Comparison of ENCODE assay signal across 1 cellular context in the genomic region with DNA sequence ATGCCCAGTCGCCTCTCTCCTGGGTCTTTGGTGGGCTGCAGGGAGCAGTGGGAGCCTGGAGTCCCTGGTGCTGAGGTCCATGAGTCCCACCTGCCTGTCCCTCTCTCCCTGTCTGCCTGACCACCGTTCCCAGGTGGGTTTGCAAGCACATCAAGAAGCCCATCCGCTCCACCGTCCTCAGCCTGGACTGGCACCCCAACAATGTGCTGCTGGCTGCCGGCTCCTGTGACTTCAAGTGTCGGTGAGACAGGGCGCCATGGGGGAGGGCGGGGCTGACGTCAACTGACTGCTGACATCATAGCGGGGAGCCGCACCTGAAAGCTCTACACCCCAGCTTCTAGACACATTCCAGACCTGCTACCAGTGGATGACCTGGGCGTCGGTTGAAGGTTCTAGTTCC.
A peak's percentile ranks its signal among the peaks of the same experiment; 100 is the strongest.
TF ChIP-seq lines count a peak whose summit lies in the region.

No MANE protein-coding gene starts in this region.

TF ChIP-seq in K562, 482 proteins besides CTCF, POLR2A, EP300 and RAD21:
- no peak for TF ChIP-seq PRMT5 (CRISPR knock-in tag; IDR thresholded peaks at IDR 0.05)
- no peak for TF ChIP-seq YBX1 (IDR thresholded peaks at IDR 0.05)
- TF ChIP-seq, protein P1, sequence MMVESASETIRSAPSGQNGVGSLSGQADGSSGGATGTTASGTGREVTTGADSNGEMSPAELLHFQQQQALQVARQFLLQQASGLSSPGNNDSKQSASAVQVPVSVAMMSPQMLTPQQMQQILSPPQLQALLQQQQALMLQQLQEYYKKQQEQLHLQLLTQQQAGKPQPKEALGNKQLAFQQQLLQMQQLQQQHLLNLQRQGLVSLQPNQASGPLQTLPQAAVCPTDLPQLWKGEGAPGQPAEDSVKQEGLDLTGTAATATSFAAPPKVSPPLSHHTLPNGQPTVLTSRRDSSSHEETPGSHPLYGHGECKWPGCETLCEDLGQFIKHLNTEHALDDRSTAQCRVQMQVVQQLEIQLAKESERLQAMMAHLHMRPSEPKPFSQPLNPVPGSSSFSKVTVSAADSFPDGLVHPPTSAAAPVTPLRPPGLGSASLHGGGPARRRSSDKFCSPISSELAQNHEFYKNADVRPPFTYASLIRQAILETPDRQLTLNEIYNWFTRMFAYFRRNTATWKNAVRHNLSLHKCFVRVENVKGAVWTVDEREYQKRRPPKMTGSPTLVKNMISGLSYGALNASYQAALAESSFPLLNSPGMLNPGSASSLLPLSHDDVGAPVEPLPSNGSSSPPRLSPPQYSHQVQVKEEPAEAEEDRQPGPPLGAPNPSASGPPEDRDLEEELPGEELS (CRISPR knock-in tag; IDR thresholded peaks at IDR 0.05; ENCODE audit: borderline replicate concordance): no peak
- TF ChIP-seq EP400 (IDR thresholded peaks at IDR 0.05): no peak
- TF ChIP-seq FOXK2 (conservative IDR thresholded peaks at IDR 0.05 in 1 of 2, IDR thresholded peaks at IDR 0.05 in 1 of 2; ENCODE audit: low read depth in 2 of 2): no peak
- TF ChIP-seq, protein P2, sequence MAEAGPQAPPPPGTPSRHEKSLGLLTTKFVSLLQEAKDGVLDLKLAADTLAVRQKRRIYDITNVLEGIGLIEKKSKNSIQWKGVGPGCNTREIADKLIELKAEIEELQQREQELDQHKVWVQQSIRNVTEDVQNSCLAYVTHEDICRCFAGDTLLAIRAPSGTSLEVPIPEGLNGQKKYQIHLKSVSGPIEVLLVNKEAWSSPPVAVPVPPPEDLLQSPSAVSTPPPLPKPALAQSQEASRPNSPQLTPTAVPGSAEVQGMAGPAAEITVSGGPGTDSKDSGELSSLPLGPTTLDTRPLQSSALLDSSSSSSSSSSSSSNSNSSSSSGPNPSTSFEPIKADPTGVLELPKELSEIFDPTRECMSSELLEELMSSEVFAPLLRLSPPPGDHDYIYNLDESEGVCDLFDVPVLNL (CRISPR knock-in tag; IDR thresholded peaks at IDR 0.05; ENCODE audit: low read depth): no peak
- TF ChIP-seq ZNF3 (CRISPR knock-in tag; IDR thresholded peaks at IDR 0.05): no peak
- TF ChIP-seq, protein P3, sequence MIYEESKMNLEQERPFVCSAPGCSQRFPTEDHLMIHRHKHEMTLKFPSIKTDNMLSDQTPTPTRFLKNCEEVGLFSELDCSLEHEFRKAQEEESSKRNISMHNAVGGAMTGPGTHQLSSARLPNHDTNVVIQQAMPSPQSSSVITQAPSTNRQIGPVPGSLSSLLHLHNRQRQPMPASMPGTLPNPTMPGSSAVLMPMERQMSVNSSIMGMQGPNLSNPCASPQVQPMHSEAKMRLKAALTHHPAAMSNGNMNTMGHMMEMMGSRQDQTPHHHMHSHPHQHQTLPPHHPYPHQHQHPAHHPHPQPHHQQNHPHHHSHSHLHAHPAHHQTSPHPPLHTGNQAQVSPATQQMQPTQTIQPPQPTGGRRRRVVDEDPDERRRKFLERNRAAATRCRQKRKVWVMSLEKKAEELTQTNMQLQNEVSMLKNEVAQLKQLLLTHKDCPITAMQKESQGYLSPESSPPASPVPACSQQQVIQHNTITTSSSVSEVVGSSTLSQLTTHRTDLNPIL (CRISPR knock-in tag; IDR thresholded peaks at IDR 0.05): no peak
- TF ChIP-seq SOX6 (IDR thresholded peaks at IDR 0.05): no peak
- no peak for TF ChIP-seq HSF4 (CRISPR knock-in tag; IDR thresholded peaks at IDR 0.05; ENCODE audit: borderline replicate concordance)
- no peak for TF ChIP-seq TAF9B (IDR thresholded peaks at IDR 0.05; ENCODE audit: partially characterized antibody)
- TF ChIP-seq ETV6 (IDR thresholded peaks at IDR 0.05; ENCODE audit: borderline replicate concordance in 1 of 2, low read depth in 2 of 2, low read length in 1 of 2): no peak
- no peak for TF ChIP-seq ETV6 (CRISPR knock-in tag; IDR thresholded peaks at IDR 0.05; ENCODE audit: borderline replicate concordance)
- TF ChIP-seq, protein P4, sequence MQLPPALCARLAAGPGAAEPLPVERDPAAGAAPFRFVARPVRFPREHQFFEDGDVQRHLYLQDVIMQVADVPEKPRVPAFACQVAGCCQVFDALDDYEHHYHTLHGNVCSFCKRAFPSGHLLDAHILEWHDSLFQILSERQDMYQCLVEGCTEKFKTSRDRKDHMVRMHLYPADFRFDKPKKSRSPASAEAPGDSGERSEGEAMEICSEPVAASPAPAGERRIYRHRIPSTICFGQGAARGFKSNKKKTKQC (CRISPR knock-in tag; IDR thresholded peaks at IDR 0.05): no peak
- TF ChIP-seq RAD51 (IDR thresholded peaks at IDR 0.05; ENCODE audit: borderline replicate concordance, low read depth): no peak
- TF ChIP-seq, protein P5, sequence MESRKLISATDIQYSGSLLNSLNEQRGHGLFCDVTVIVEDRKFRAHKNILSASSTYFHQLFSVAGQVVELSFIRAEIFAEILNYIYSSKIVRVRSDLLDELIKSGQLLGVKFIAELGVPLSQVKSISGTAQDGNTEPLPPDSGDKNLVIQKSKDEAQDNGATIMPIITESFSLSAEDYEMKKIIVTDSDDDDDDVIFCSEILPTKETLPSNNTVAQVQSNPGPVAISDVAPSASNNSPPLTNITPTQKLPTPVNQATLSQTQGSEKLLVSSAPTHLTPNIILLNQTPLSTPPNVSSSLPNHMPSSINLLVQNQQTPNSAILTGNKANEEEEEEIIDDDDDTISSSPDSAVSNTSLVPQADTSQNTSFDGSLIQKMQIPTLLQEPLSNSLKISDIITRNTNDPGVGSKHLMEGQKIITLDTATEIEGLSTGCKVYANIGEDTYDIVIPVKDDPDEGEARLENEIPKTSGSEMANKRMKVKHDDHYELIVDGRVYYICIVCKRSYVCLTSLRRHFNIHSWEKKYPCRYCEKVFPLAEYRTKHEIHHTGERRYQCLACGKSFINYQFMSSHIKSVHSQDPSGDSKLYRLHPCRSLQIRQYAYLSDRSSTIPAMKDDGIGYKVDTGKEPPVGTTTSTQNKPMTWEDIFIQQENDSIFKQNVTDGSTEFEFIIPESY (CRISPR knock-in tag; IDR thresholded peaks at IDR 0.05): peak; percentile 60
- no peak for TF ChIP-seq RBM17 (IDR thresholded peaks at IDR 0.05; ENCODE audit: borderline replicate concordance, low read depth, low read length)
- TF ChIP-seq POLR2G (IDR thresholded peaks at IDR 0.05; ENCODE audit: low read depth, low read length): peak; percentile 66
- no peak for TF ChIP-seq CEBPB (tag; IDR thresholded peaks at IDR 0.05)
- TF ChIP-seq, protein P6, sequence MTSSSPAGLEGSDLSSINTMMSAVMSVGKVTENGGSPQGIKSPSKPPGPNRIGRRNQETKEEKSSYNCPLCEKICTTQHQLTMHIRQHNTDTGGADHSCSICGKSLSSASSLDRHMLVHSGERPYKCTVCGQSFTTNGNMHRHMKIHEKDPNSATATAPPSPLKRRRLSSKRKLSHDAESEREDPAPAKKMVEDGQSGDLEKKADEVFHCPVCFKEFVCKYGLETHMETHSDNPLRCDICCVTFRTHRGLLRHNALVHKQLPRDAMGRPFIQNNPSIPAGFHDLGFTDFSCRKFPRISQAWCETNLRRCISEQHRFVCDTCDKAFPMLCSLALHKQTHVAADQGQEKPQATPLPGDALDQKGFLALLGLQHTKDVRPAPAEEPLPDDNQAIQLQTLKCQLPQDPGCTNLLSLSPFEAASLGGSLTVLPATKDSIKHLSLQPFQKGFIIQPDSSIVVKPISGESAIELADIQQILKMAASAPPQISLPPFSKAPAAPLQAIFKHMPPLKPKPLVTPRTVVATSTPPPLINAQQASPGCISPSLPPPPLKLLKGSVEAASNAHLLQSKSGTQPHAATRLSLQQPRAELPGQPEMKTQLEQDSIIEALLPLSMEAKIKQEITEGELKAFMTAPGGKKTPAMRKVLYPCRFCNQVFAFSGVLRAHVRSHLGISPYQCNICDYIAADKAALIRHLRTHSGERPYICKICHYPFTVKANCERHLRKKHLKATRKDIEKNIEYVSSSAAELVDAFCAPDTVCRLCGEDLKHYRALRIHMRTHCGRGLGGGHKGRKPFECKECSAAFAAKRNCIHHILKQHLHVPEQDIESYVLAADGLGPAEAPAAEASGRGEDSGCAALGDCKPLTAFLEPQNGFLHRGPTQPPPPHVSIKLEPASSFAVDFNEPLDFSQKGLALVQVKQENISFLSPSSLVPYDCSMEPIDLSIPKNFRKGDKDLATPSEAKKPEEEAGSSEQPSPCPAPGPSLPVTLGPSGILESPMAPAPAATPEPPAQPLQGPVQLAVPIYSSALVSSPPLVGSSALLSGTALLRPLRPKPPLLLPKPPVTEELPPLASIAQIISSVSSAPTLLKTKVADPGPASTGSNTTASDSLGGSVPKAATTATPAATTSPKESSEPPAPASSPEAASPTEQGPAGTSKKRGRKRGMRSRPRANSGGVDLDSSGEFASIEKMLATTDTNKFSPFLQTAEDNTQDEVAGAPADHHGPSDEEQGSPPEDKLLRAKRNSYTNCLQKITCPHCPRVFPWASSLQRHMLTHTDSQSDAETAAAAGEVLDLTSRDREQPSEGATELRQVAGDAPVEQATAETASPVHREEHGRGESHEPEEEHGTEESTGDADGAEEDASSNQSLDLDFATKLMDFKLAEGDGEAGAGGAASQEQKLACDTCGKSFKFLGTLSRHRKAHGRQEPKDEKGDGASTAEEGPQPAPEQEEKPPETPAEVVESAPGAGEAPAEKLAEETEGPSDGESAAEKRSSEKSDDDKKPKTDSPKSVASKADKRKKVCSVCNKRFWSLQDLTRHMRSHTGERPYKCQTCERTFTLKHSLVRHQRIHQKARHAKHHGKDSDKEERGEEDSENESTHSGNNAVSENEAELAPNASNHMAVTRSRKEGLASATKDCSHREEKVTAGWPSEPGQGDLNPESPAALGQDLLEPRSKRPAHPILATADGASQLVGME (CRISPR knock-in tag; IDR thresholded peaks at IDR 0.05): no peak
- TF ChIP-seq, protein P7, sequence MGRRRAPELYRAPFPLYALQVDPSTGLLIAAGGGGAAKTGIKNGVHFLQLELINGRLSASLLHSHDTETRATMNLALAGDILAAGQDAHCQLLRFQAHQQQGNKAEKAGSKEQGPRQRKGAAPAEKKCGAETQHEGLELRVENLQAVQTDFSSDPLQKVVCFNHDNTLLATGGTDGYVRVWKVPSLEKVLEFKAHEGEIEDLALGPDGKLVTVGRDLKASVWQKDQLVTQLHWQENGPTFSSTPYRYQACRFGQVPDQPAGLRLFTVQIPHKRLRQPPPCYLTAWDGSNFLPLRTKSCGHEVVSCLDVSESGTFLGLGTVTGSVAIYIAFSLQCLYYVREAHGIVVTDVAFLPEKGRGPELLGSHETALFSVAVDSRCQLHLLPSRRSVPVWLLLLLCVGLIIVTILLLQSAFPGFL (CRISPR knock-in tag; IDR thresholded peaks at IDR 0.05): no peak
- TF ChIP-seq ZNF668 (CRISPR knock-in tag; IDR thresholded peaks at IDR 0.05): no peak
- peak; percentile 47; the same call in 1 of the 2 replicates for TF ChIP-seq RBFOX2 (IDR thresholded peaks at IDR 0.05; ENCODE audit: low read depth, low read length)
